In genomic region chr18:57447154-57447621, GRCh38 we compare ENCODE assay signal across 9 cellular contexts. TPM values are rescaled to one million over a fixed set of nuclear protein-coding genes. Genes with fewer than 3 reads are reported as not detected.
DNase-seq lines count a peak whose midpoint lies in the region; ATAC-seq and TF ChIP-seq lines count a peak whose summit lies in the region.
"Had no signal": no experiment of that assay in that cellular context is flagged by ENCODE, and none has a peak within 500 bp of the region (broad histone marks: within the 10 kb centered on the region; RNA-seq: fewer than 3 reads in every experiment).

No MANE protein-coding gene starts in this region.

- H3K4me1 Mint-ChIP-seq in CD14-positive monocyte, result no peaks in the 10 kb centered on the region

- H3K9me3 ChIP-seq in uterus, result no peaks in the 10 kb centered on the region

- H3K36me3 Mint-ChIP-seq in CD14-positive monocyte, result no peaks in the 10 kb centered on the region

- peaks cover 0 to 3% (median 0%) of the 10 kb centered on the region in 7 donors for H3K9me3 Mint-ChIP-seq in CD14-positive monocyte

- intact Hi-C loops in uterus (cut with DNase I; ENCODE audit: low total_unique reads) (no loop called here), CD14-positive monocyte (cut with micrococcal nuclease) (no loop called here)

- no peak overlapping the region for H3K4me3 Mint-ChIP-seq in CD14-positive monocyte

- ATAC-seq in GM18873 (IDR thresholded peaks at IDR 0.05; ENCODE audit: low FRiP score, unreplicated experiment), result no peak

- H3K4me3 ChIP-seq in uterus, result no peak overlapping the region

- H3K27me3 Mint-ChIP-seq in CD14-positive monocyte (ENCODE audit: low read depth in 3 of 3), result peaks cover 42 to 67% (median 47%) of the 10 kb centered on the region in 3 donors

- H3K27ac Mint-ChIP-seq in CD14-positive monocyte, result no peak overlapping the region

- peak; percentile 31 for DNase-seq in AG08395 (ENCODE audit: low spot score)
- DNase-seq in GM20000 (ENCODE audit: low spot score), result peak; percentile 45
- DNase-seq in UCSD-AML1 (lab: John Stamatoyannopoulos, UW; ENCODE audit: unreplicated experiment), result peak; percentile 41
- peak; percentile 26 for DNase-seq in inferior parietal cortex (ENCODE audit: extremely low spot score)
- DNase-seq in uterus, result no peak
- DNase-seq in NCI-H748 (lab: John Stamatoyannopoulos, UW; ENCODE audit: unreplicated experiment), result no peak
- DNase-seq in CD14-positive monocyte (ENCODE audit: low spot score), result no peak
- DNase-seq: DMS153 had no signal

- peaks cover 0 to 23% of the 10 kb centered on the region in 2 donors for H3K27me3 ChIP-seq in uterus

- H3K4me1 ChIP-seq in uterus, result no peaks in the 10 kb centered on the region

- no peak overlapping the region for H3K27ac ChIP-seq in uterus

- TF ChIP-seq POLR2A in uterus (IDR thresholded peaks at IDR 0.05), result no peak

- no peaks in the 10 kb centered on the region for H3K36me3 ChIP-seq in uterus

- no peak for TF ChIP-seq CTCF in GM20000 (IDR thresholded peaks at IDR 0.05; ENCODE audit: extremely low read depth, missing control alignments)
- TF ChIP-seq CTCF in uterus (IDR thresholded peaks at IDR 0.05), result no peak
- no peak for TF ChIP-seq CTCF in CD14-positive monocyte (IDR thresholded peaks at IDR 0.05)

RNA-seq across cellular contexts. Expression of gene ONECUT2, which starts 12.0 kb away (rescaled TPM):
- under 1 TPM in 1 of 4 donors, not detected in 3; 0.07 TPM for total RNA-seq in uterus
- not detected for polyA plus RNA-seq in CD14-positive monocyte

Comparison
In these comparisons a context has a peak if more than half of its experiments do, and no peak if none do; other contexts are left out.
1. DNase-seq: peak in AG08395 (single experiment), GM20000 (single experiment), UCSD-AML1 (single experiment) and inferior parietal cortex (single experiment); none in uterus (0 of 2), NCI-H748 (single experiment) and CD14-positive monocyte (single experiment).